ENCODE assay signal across 11 cellular contexts in genomic region chr7:114789942-114790341, GRCh38.
DNase-seq lines count a peak whose midpoint lies in the region; ATAC-seq and TF ChIP-seq lines count a peak whose summit lies in the region.
"Had no signal": no experiment of that assay in that cellular context is flagged by ENCODE, and none has a peak within 500 bp of the region (broad histone marks: within the 10 kb centered on the region; RNA-seq: fewer than 3 reads in every experiment).

No MANE protein-coding gene starts in this region.

- no peak for TF ChIP-seq POLR2A in stomach (IDR thresholded peaks at IDR 0.05)

- ATAC-seq in GM21367 (IDR thresholded peaks at IDR 0.05; ENCODE audit: unreplicated experiment) = no peak

- H3K4me3 ChIP-seq in AG10803 (ENCODE audit: low read length) (no peak overlapping the region), astrocyte of the spinal cord (ENCODE audit: low read depth, low read length) (no peak overlapping the region), kidney epithelial cell (ENCODE audit: low read depth, low read length) (no peak overlapping the region), stomach (no peak overlapping the region)

- in situ Hi-C loops in astrocyte of the spinal cord (cut with HindIII; ENCODE audit: low sequenced_read_pairs) = no loop called here

- no peaks in the 10 kb centered on the region for H3K36me3 ChIP-seq in kidney epithelial cell (ENCODE audit: control insufficient read depth, insufficient read depth, low read length)
- H3K36me3 ChIP-seq in stomach = no peaks in the 10 kb centered on the region

- H3K27me3 ChIP-seq in kidney epithelial cell (ENCODE audit: control insufficient read depth, insufficient read depth, low read length) (no peaks in the 10 kb centered on the region), stomach (no peaks in the 10 kb centered on the region)

- 44 to 71% (median 47%) methylated on average over 2 of the region's 2 CpGs for WGBS in stomach, 5 donors

- no peaks in the 10 kb centered on the region for H3K4me1 ChIP-seq in stomach

- no peak for TF ChIP-seq EP300 in stomach (IDR thresholded peaks at IDR 0.05)

- H3K9me3 ChIP-seq in stomach = no peaks in the 10 kb centered on the region

- DNase-seq in AG10803 (ENCODE audit: low read depth) (peak; percentile 90), HS-5 (ENCODE audit: low read depth) (peak; percentile 68), astrocyte of the spinal cord (ENCODE audit: low read depth, low spot score) (peak; percentile 99), kidney epithelial cell (ENCODE audit: low read depth) (peak; percentile 12), NCI-H345 treated with DMSO at 0.1 percent for 48 hours (lab: John Stamatoyannopoulos, UW; ENCODE audit: unreplicated experiment) (no peak), stomach (no peak), DMS53 (lab: John Stamatoyannopoulos, UW) (no peak)
- DNase-seq: kidney, MV-4-11, NCI-H526 treated with DMSO at 0.1 percent for 48 hours had no signal

- no peak overlapping the region for H3K27ac ChIP-seq in stomach

- intact Hi-C loops in stomach (cut with DNase I; ENCODE audit: low total_unique reads) = no loop called here

- TF ChIP-seq CTCF in AG10803 (conservative IDR thresholded peaks at IDR 0.05; ENCODE audit: low read length) = no peak
- no peak for TF ChIP-seq CTCF in astrocyte of the spinal cord (IDR thresholded peaks at IDR 0.05; ENCODE audit: low read depth, low read length)
- TF ChIP-seq CTCF in kidney epithelial cell (IDR thresholded peaks at IDR 0.05; ENCODE audit: insufficient read depth, low read length, poor library complexity, severe bottlenecking) = no peak
- TF ChIP-seq CTCF in stomach (IDR thresholded peaks at IDR 0.05) = no peak

Comparison
In these comparisons a context has a peak if more than half of its experiments do, and no peak if none do; other contexts are left out.
1. DNase-seq: peak in AG10803 (single experiment), HS-5 (single experiment), astrocyte of the spinal cord (single experiment) and kidney epithelial cell (single experiment); none in NCI-H345 treated with DMSO at 0.1 percent for 48 hours (single experiment), stomach (single experiment) and DMS53 (single experiment).